Comparison of ENCODE assay signal across 18 cellular contexts in genomic region chr6:156846845-156847599, GRCh38.
DNase-seq lines count a peak whose midpoint lies in the region; ATAC-seq and TF ChIP-seq lines count a peak whose summit lies in the region.
"Had no signal": no experiment of that assay in that cellular context is flagged by ENCODE, and none has a peak within 500 bp of the region (broad histone marks: within the 10 kb centered on the region; RNA-seq: fewer than 3 reads in every experiment).

No MANE protein-coding gene starts in this region.

- 52% methylated on average over 6 of the region's 6 CpGs for WGBS in prostate gland
- WGBS in suprapubic skin = 74% methylated on average over 6 of the region's 6 CpGs

- DNase-seq in DMS 273 (lab: John Stamatoyannopoulos, UW; ENCODE audit: unreplicated experiment) (peak; percentile 14), DMS 273 treated with DMSO at 0.1 percent for 48 hours (lab: John Stamatoyannopoulos, UW) (no peak), GM23338 (ENCODE audit: low spot score) (peak; percentile 46), naive B cell (no peak), prostate gland (ENCODE audit: low spot score) (no peak), suprapubic skin (ENCODE audit: low spot score in 2 of 2) (no peak)
- no peak for DNase-seq in central memory CD8-positive, alpha-beta T cell (ENCODE audit: low spot score in 2 of 2)
- DNase-seq: activated CD4-positive, alpha-beta memory T cell treated with anti-CD3 and anti-CD28 coated beads, Interleukin-2, amount 10 ng/mL, durations not matched to agents 7 days and 5 days; activated naive CD4-positive, alpha-beta T cell; COR-L47; effector memory CD4-positive, alpha-beta T cell; GDM1; NCI-H2081 treated with DMSO at 0.1 percent for 48 hours; NCI-H69; stimulated activated CD4-positive, alpha-beta T cell treated with anti-CD3 and anti-CD28 coated beads, Interleukin-4, amount 100 ng/mL, for 24 hours; T1000 had no signal

- ATAC-seq in GM23338 (peak; percentile 65), naive B cell (ENCODE audit: low read depth in 2 of 2) (no peak), HG03280 (IDR thresholded peaks at IDR 0.05; ENCODE audit: unreplicated experiment) (no peak)
- no peak for ATAC-seq in central memory CD8-positive, alpha-beta T cell (replicated peaks; ENCODE audit: extremely low read depth, poor library complexity, severe bottlenecking)

- peaks cover 100% of the 10 kb centered on the region for H3K79me2 ChIP-seq in GM23338 (replicated peaks; ENCODE audit: insufficient read depth)

- no peak for TF ChIP-seq EP300 in suprapubic skin (IDR thresholded peaks at IDR 0.05)

- peaks cover 11% of the 10 kb centered on the region; the same call in 1 of the 2 replicates for H4K20me1 ChIP-seq in GM23338 (replicated peaks; ENCODE audit: insufficient read depth)

- no peaks in the 10 kb centered on the region for H3K9me2 ChIP-seq in GM23338 (ENCODE audit: insufficient read depth)

- H3K4me2 ChIP-seq in GM23338 = peak overlapping the region; percentile 7; the same call in 1 of the 2 replicates

- intact Hi-C loops in prostate gland (cut with DNase I) = no loop called here

- no peak overlapping the region for H2AFZ ChIP-seq in GM23338

- H3K27me3 Mint-ChIP-seq in GM23338 (ENCODE audit: insufficient read depth, low read depth, poor library complexity) = peaks cover 3% of the 10 kb centered on the region
- H3K27me3 Mint-ChIP-seq in central memory CD8-positive, alpha-beta T cell = no peaks in the 10 kb centered on the region
- no peaks in the 10 kb centered on the region for H3K27me3 Mint-ChIP-seq in naive B cell
- H3K27me3 Mint-ChIP-seq: activated CD4-positive, alpha-beta memory T cell treated with anti-CD3 and anti-CD28 coated beads, Interleukin-2, amount 10 ng/mL, durations not matched to agents 7 days and 5 days had no signal

- TF ChIP-seq CTCF in GM23338 (conservative IDR thresholded peaks at IDR 0.05; ENCODE audit: low read depth in 2 of 2) (no peak), prostate gland (IDR thresholded peaks at IDR 0.05) (no peak), suprapubic skin (IDR thresholded peaks at IDR 0.05) (no peak)

- no peak for TF ChIP-seq POLR2A in prostate gland (IDR thresholded peaks at IDR 0.05)
- TF ChIP-seq POLR2A in suprapubic skin (IDR thresholded peaks at IDR 0.05) = no peak

- H3K36me3 ChIP-seq in GM23338 (ENCODE audit: insufficient read depth) (no peaks in the 10 kb centered on the region), prostate gland (no peaks in the 10 kb centered on the region), suprapubic skin (no peaks in the 10 kb centered on the region)

- H3K27me3 ChIP-seq in GM23338 (ENCODE audit: insufficient read depth) = no peaks in the 10 kb centered on the region
- H3K27me3 ChIP-seq in prostate gland (replicated peaks; ENCODE audit: insufficient read depth) = no peaks in the 10 kb centered on the region
- H3K27me3 ChIP-seq in suprapubic skin = no peaks in the 10 kb centered on the region

- H3K4me1 ChIP-seq in GM23338 (ENCODE audit: insufficient read depth) (peaks cover 65% of the 10 kb centered on the region), prostate gland (replicated peaks) (peaks cover 12% of the 10 kb centered on the region), suprapubic skin (peaks cover 64% of the 10 kb centered on the region)

- H3K27ac Mint-ChIP-seq in GM23338 = peak overlapping the region; percentile 87
- peak overlapping the region; percentile 74 for H3K27ac Mint-ChIP-seq in central memory CD8-positive, alpha-beta T cell (ENCODE audit: low read depth)
- peak overlapping the region in 5 of 6 donors; percentile 66 to 91 (median 79) for H3K27ac Mint-ChIP-seq in naive B cell
- H3K27ac Mint-ChIP-seq: activated CD4-positive, alpha-beta memory T cell treated with anti-CD3 and anti-CD28 coated beads, Interleukin-2, amount 10 ng/mL, durations not matched to agents 7 days and 5 days had no signal

- H3K4me3 ChIP-seq in GM23338 (no peak overlapping the region), prostate gland (no peak overlapping the region), suprapubic skin (no peak overlapping the region)

- H3K9me3 Mint-ChIP-seq in GM23338 = no peaks in the 10 kb centered on the region
- H3K9me3 Mint-ChIP-seq in central memory CD8-positive, alpha-beta T cell = no peaks in the 10 kb centered on the region
- H3K9me3 Mint-ChIP-seq in naive B cell = no peaks in the 10 kb centered on the region
- H3K9me3 Mint-ChIP-seq: activated CD4-positive, alpha-beta memory T cell treated with anti-CD3 and anti-CD28 coated beads, Interleukin-2, amount 10 ng/mL, durations not matched to agents 7 days and 5 days had no signal

- H3K27ac ChIP-seq in GM23338 (ENCODE audit: low read depth) (0 out of 2 replicates have a peak overlapping the region, but pooled peaks have one; percentile 11), prostate gland (no peak overlapping the region), suprapubic skin (no peak overlapping the region)
- H3K27ac ChIP-seq: 22Rv1 had no signal

- peak overlapping the region; percentile 2; the same call in 1 of the 3 replicates for H3K4me3 Mint-ChIP-seq in GM23338
- peak overlapping the region; percentile 5 for H3K4me3 Mint-ChIP-seq in central memory CD8-positive, alpha-beta T cell
- H3K4me3 Mint-ChIP-seq in naive B cell = peak overlapping the region in 7 of 8 donors; percentile 4 to 78 (median 43)
- H3K4me3 Mint-ChIP-seq: activated CD4-positive, alpha-beta memory T cell treated with anti-CD3 and anti-CD28 coated beads, Interleukin-2, amount 10 ng/mL, durations not matched to agents 7 days and 5 days had no signal

- H3K4me1 Mint-ChIP-seq in GM23338 = peaks cover 86% of the 10 kb centered on the region
- peaks cover 90% of the 10 kb centered on the region for H3K4me1 Mint-ChIP-seq in central memory CD8-positive, alpha-beta T cell
- H3K4me1 Mint-ChIP-seq in naive B cell = peaks cover 84 to 98% (median 90%) of the 10 kb centered on the region in 3 donors

- no peaks in the 10 kb centered on the region; the same call in 2 of the 3 replicates for H3K36me3 Mint-ChIP-seq in GM23338 (ENCODE audit: low read depth)
- H3K36me3 Mint-ChIP-seq in central memory CD8-positive, alpha-beta T cell (ENCODE audit: insufficient read depth) = peaks cover 7% of the 10 kb centered on the region
- H3K36me3 Mint-ChIP-seq in naive B cell = no peaks in the 10 kb centered on the region

- no peaks in the 10 kb centered on the region for H3F3A ChIP-seq in GM23338 (replicated peaks; ENCODE audit: low read depth)

- no peaks in the 10 kb centered on the region for H3K9me3 ChIP-seq in prostate gland
- no peaks in the 10 kb centered on the region for H3K9me3 ChIP-seq in suprapubic skin

TF ChIP-seq in GM23338, 12 proteins besides CTCF, POLR2A, EP300 and RAD21 (continues in another document):
- TF ChIP-seq REST (IDR thresholded peaks at IDR 0.05; ENCODE audit: unreplicated experiment) (no peak), EZH2phosphoT487 (IDR thresholded peaks at IDR 0.05; ENCODE audit: unreplicated experiment) (no peak)

Comparison
In these comparisons a context has a peak if more than half of its experiments do, and no peak if none do; other contexts are left out.
1. DNase-seq: peak in DMS 273 (single experiment) and GM23338 (single experiment); none in DMS 273 treated with DMSO at 0.1 percent for 48 hours (single experiment), central memory CD8-positive, alpha-beta T cell (0 of 2), naive B cell (single experiment), prostate gland (single experiment) and suprapubic skin (0 of 2).
2. Peak in every context shown above with its lines, with median percentiles within 50 percentile points of each other: H3K27ac Mint-ChIP-seq and H3K4me3 Mint-ChIP-seq.